Comparison of ENCODE assay signal across 1 cellular context in genomic region chrX:13440166-13440565, GRCh38.
TF ChIP-seq lines count a peak whose summit lies in the region.

No MANE protein-coding gene starts in this region.

TF ChIP-seq in SK-N-SH treated with all-trans-retinoic acid at 6 μM for 48 hours, 23 proteins besides CTCF, POLR2A, EP300 and RAD21 (continued from another document):
- TF ChIP-seq POU6F1 (CRISPR knock-in tag; IDR thresholded peaks at IDR 0.05; ENCODE audit: borderline replicate concordance, low read depth) (no peak), ISL1 (CRISPR knock-in tag; IDR thresholded peaks at IDR 0.05) (no peak), SNAI2 (CRISPR knock-in tag; IDR thresholded peaks at IDR 0.05) (no peak), ARNTL (CRISPR knock-in tag; IDR thresholded peaks at IDR 0.05; ENCODE audit: borderline replicate concordance, low read depth) (no peak), TOX (CRISPR knock-in tag; IDR thresholded peaks at IDR 0.05; ENCODE audit: borderline replicate concordance) (no peak)
- TF ChIP-seq, protein P1, sequence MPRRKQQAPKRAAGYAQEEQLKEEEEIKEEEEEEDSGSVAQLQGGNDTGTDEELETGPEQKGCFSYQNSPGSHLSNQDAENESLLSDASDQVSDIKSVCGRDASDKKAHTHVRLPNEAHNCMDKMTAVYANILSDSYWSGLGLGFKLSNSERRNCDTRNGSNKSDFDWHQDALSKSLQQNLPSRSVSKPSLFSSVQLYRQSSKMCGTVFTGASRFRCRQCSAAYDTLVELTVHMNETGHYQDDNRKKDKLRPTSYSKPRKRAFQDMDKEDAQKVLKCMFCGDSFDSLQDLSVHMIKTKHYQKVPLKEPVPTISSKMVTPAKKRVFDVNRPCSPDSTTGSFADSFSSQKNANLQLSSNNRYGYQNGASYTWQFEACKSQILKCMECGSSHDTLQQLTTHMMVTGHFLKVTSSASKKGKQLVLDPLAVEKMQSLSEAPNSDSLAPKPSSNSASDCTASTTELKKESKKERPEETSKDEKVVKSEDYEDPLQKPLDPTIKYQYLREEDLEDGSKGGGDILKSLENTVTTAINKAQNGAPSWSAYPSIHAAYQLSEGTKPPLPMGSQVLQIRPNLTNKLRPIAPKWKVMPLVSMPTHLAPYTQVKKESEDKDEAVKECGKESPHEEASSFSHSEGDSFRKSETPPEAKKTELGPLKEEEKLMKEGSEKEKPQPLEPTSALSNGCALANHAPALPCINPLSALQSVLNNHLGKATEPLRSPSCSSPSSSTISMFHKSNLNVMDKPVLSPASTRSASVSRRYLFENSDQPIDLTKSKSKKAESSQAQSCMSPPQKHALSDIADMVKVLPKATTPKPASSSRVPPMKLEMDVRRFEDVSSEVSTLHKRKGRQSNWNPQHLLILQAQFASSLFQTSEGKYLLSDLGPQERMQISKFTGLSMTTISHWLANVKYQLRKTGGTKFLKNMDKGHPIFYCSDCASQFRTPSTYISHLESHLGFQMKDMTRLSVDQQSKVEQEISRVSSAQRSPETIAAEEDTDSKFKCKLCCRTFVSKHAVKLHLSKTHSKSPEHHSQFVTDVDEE (CRISPR knock-in tag; IDR thresholded peaks at IDR 0.05) = no peak
